In the genomic region with DNA sequence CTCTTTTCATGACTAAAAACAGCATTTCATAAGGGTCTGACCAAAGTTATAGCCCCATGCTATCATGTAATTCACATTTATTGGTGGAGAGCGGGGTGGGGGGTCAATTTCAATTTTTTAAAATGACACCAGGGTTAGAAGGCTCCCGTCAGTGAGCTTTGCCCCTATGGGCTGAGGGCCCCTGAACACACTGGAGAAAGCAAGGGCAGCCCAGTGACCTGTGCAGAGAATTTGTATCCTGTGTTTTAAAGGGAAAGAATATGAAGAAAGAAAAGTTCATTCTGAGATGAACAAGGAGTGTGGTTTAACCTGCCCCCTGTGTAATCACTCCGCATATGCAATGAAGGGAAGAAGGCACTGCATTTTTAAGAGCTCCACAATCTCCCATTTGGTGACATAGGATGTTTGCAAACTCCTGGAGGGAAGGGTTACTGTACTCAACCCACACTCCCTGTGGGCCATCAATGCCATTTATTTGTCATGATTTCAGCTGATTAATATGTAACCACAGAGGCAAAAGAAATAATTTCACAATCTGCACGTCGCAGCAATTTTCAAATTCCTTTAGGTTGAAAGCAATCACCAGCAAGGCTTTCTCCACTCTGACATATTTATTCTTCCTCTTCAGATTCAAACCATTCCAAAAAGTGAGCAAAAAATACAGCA, we compare ENCODE assay signal across 14 cellular contexts.
DNase-seq lines count a peak whose midpoint lies in the region; ATAC-seq and TF ChIP-seq lines count a peak whose summit lies in the region.
"Had no signal": no experiment of that assay in that cellular context is flagged by ENCODE, and none has a peak within 500 bp of the region (broad histone marks: within the 10 kb centered on the region; RNA-seq: fewer than 3 reads in every experiment).

No MANE protein-coding gene starts in this region.

- H2BK120ac ChIP-seq in neuronal stem cell (ENCODE audit: low read depth, low read length): no peak overlapping the region

- no peak overlapping the region for H3K18ac ChIP-seq in neuronal stem cell (ENCODE audit: low read length)

- H3K27ac Mint-ChIP-seq in T-helper 2 cell treated with Interferon-gamma antibody and Interleukin-4, amounts not matched to agents 5 μg/mL and 100 μg/mL, for 36 hours: no peak overlapping the region
- H3K27ac Mint-ChIP-seq: effector memory CD8-positive, alpha-beta T cell had no signal

- no peak overlapping the region for H3K4ac ChIP-seq in neuronal stem cell (ENCODE audit: low read length)

- H3K79me1 ChIP-seq in neuronal stem cell (ENCODE audit: low read depth, low read length): no peaks in the 10 kb centered on the region

- no peak for TF ChIP-seq CTCF in WERI-Rb-1 (IDR thresholded peaks at IDR 0.05; ENCODE audit: low read depth, low read length)

- no peak overlapping the region for H3K23ac ChIP-seq in neuronal stem cell (ENCODE audit: low read depth, low read length, poor library complexity)

- no peak overlapping the region for H3K4me2 ChIP-seq in neuronal stem cell (ENCODE audit: insufficient read depth, low read length, poor library complexity, severe bottlenecking)

- H3K36me3 Mint-ChIP-seq in T-helper 2 cell treated with Interferon-gamma antibody and Interleukin-4, amounts not matched to agents 5 μg/mL and 100 μg/mL, for 36 hours (ENCODE audit: low read depth): no peaks in the 10 kb centered on the region

- H4K8ac ChIP-seq in neuronal stem cell (ENCODE audit: low read depth, low read length): no peak overlapping the region

- no peak overlapping the region for H2BK15ac ChIP-seq in neuronal stem cell (ENCODE audit: low read length)

- H3K27ac ChIP-seq in SK-N-MC (no peak overlapping the region), neuronal stem cell (replicated peaks; ENCODE audit: low read length) (no peak overlapping the region), WERI-Rb-1 (no peak overlapping the region)
- H3K27ac ChIP-seq: heart left ventricle had no signal

- H3K27me3 Mint-ChIP-seq in T-helper 2 cell treated with Interferon-gamma antibody and Interleukin-4, amounts not matched to agents 5 μg/mL and 100 μg/mL, for 36 hours (ENCODE audit: low read depth): peaks cover 45% of the 10 kb centered on the region

- no CpG with 5 or more reads among the region's 5 CpGs for WGBS in neuronal stem cell (ENCODE audit: extremely low coverage in 2 of 2, insufficient read length in 2 of 2, insufficient replicate concordance in 1 of 2), 2 donors

- H4K91ac ChIP-seq in neuronal stem cell (ENCODE audit: low read depth, low read length, poor library complexity): no peak overlapping the region

- H3K4me3 ChIP-seq in SK-N-MC (peak overlapping the region; percentile 65), neuronal stem cell (ENCODE audit: low read length in 2 of 2) (no peak overlapping the region), WERI-Rb-1 (ENCODE audit: low read depth, low read length) (no peak overlapping the region)
- H3K4me3 ChIP-seq: heart left ventricle had no signal

- H3K36me3 ChIP-seq in SK-N-MC (ENCODE audit: insufficient read depth, low read length) (no peaks in the 10 kb centered on the region), neuronal stem cell (replicated peaks in 1 of 2; ENCODE audit: control insufficient read depth in 2 of 2, insufficient read depth in 2 of 2, low read length in 2 of 2) (no peaks in the 10 kb centered on the region), WERI-Rb-1 (no peaks in the 10 kb centered on the region)
- H3K36me3 ChIP-seq: heart left ventricle had no signal

- H2BK12ac ChIP-seq in neuronal stem cell (ENCODE audit: low read length): no peak overlapping the region

- no peak for ATAC-seq in Right ventricle myocardium inferior
- ATAC-seq: effector memory CD8-positive, alpha-beta T cell; heart left ventricle had no signal

- H3K9me3 Mint-ChIP-seq in T-helper 2 cell treated with Interferon-gamma antibody and Interleukin-4, amounts not matched to agents 5 μg/mL and 100 μg/mL, for 36 hours: no peaks in the 10 kb centered on the region
- H3K9me3 Mint-ChIP-seq: effector memory CD8-positive, alpha-beta T cell had no signal

- peak; percentile 53 for DNase-seq in AG20443 (ENCODE audit: low spot score)
- DNase-seq in SK-N-MC (ENCODE audit: low read depth, low spot score): peak; percentile 57
- peak; percentile 73 for DNase-seq in fibroblast of peridontal ligament (ENCODE audit: extremely low read depth)
- DNase-seq in neuronal stem cell (ENCODE audit: low spot score): no peak
- DNase-seq in WERI-Rb-1: no peak
- no peak for DNase-seq in Right ventricle myocardium inferior (ENCODE audit: missing footprints)
- no peak for DNase-seq in T-helper 2 cell treated with Interferon-gamma antibody and Interleukin-4, amounts not matched to agents 5 μg/mL and 100 μg/mL, for 36 hours (ENCODE audit: low spot score)
- no peak for DNase-seq in stimulated activated CD4-positive, alpha-beta T cell treated with anti-CD3 and anti-CD28 coated beads, Interleukin-4, amount 100 ng/mL, for 4 hours
- DNase-seq: activated CD4-positive, CD25-positive, alpha-beta regulatory T cell treated with anti-CD3 and anti-CD28 coated beads, Interleukin-2, amount 50 U/mL, for 72 hours; DMS79 treated with DMSO at 0.1 percent for 48 hours; effector memory CD8-positive, alpha-beta T cell; heart left ventricle; MM.1S; nucleus accumbens had no signal

- no peaks in the 10 kb centered on the region for H3K4me1 Mint-ChIP-seq in T-helper 2 cell treated with Interferon-gamma antibody and Interleukin-4, amounts not matched to agents 5 μg/mL and 100 μg/mL, for 36 hours (ENCODE audit: low read depth)

- no peak overlapping the region for H3K14ac ChIP-seq in neuronal stem cell (ENCODE audit: low read length)

- intact Hi-C loops in Right ventricle myocardium inferior (cut with DNase I): no loop called here

- H2AK5ac ChIP-seq in neuronal stem cell (ENCODE audit: low read depth, low read length): no peak overlapping the region

- H3K27me3 ChIP-seq in neuronal stem cell (ENCODE audit: control insufficient read depth in 3 of 3, insufficient read depth in 3 of 3, low read depth in 1 of 3, low read length in 3 of 3): no peaks in the 10 kb centered on the region
- no peaks in the 10 kb centered on the region for H3K27me3 ChIP-seq in WERI-Rb-1 (ENCODE audit: insufficient read depth, low read depth, severe bottlenecking)

- H3K4me3 Mint-ChIP-seq in T-helper 2 cell treated with Interferon-gamma antibody and Interleukin-4, amounts not matched to agents 5 μg/mL and 100 μg/mL, for 36 hours: no peak overlapping the region
- H3K4me3 Mint-ChIP-seq: effector memory CD8-positive, alpha-beta T cell had no signal

- H3K9me3 ChIP-seq in SK-N-MC (ENCODE audit: low read depth, low read length) (no peaks in the 10 kb centered on the region), neuronal stem cell (replicated peaks in 1 of 2; ENCODE audit: control insufficient read depth in 2 of 2, insufficient read depth in 1 of 2, low read depth in 1 of 2, low read length in 2 of 2) (no peaks in the 10 kb centered on the region), WERI-Rb-1 (ENCODE audit: severe bottlenecking) (no peaks in the 10 kb centered on the region)
- H3K9me3 ChIP-seq: heart left ventricle had no signal

- H3K4me1 ChIP-seq in neuronal stem cell (ENCODE audit: control insufficient read depth in 2 of 2, insufficient read depth in 1 of 2, low read depth in 1 of 2, low read length in 2 of 2): peaks cover 0 to 9% of the 10 kb centered on the region in 2 donors
- H3K4me1 ChIP-seq: heart left ventricle had no signal

- H2BK5ac ChIP-seq in neuronal stem cell (ENCODE audit: low read length): no peak overlapping the region

- H2AFZ ChIP-seq in neuronal stem cell (ENCODE audit: low read length): peak overlapping the region; percentile 47

- H3K9ac ChIP-seq in SK-N-MC (ENCODE audit: insufficient read length): no peak overlapping the region
- H3K9ac ChIP-seq in neuronal stem cell (ENCODE audit: low read depth, low read length, poor library complexity): no peak overlapping the region

Comparison
In these comparisons a context has a peak if more than half of its experiments do, and no peak if none do; other contexts are left out.
1. DNase-seq: peak in AG20443 (single experiment), SK-N-MC (single experiment) and fibroblast of peridontal ligament (single experiment); none in neuronal stem cell (single experiment), WERI-Rb-1 (single experiment), Right ventricle myocardium inferior (single experiment), T-helper 2 cell treated with Interferon-gamma antibody and Interleukin-4, amounts not matched to agents 5 μg/mL and 100 μg/mL, for 36 hours (single experiment) and stimulated activated CD4-positive, alpha-beta T cell treated with anti-CD3 and anti-CD28 coated beads, Interleukin-4, amount 100 ng/mL, for 4 hours (0 of 2).